15 cellular contexts compared by ENCODE assay signal in the genomic region with DNA sequence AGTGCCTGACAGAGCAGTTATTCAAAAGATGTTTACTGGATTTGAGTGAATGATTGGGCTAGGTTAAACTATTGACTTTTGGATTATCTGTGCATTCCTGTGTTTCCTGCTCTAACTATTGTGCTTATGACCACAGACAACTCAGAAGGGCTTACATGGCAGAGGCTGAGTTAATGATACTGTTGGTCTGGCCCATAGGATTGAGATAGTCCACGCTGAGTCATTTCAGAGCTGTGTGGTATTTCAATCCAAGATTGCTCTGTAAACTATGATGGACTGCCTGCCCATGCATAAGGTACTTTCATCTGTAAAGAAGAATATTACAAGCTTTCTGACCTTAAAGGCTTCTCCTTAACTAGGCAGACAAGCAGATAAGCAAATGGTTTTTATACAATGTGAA. TPM values are rescaled to one million over a fixed set of nuclear protein-coding genes. Genes with fewer than 3 reads are reported as not detected.
DNase-seq lines count a peak whose midpoint lies in the region; ATAC-seq and TF ChIP-seq lines count a peak whose summit lies in the region.
"Had no signal": no experiment of that assay in that cellular context is flagged by ENCODE, and none has a peak within 500 bp of the region (broad histone marks: within the 10 kb centered on the region; RNA-seq: fewer than 3 reads in every experiment).

No MANE protein-coding gene starts in this region.

- H3K27ac ChIP-seq in HEK293 (ENCODE audit: extremely low read depth, low read depth, low read length) (no peak overlapping the region), SJSA1 (peak overlapping the region; percentile 94), lower lobe of right lung (no peak overlapping the region), ascending aorta (no peak overlapping the region)

- peak; percentile 51 for DNase-seq in AG04449 (ENCODE audit: low read depth, low spot score)
- DNase-seq in SJSA1 (ENCODE audit: low read depth in 1 of 2, low spot score in 2 of 2) = peak; percentile 87 to 92
- peak; percentile 24 for DNase-seq in fibroblast of villous mesenchyme (ENCODE audit: low read depth)
- no peak for DNase-seq in NCI-H1092 treated with DMSO at 0.1 percent for 48 hours (lab: John Stamatoyannopoulos, UW)
- DNase-seq in lower lobe of right lung = no peak
- no peak for DNase-seq in ascending aorta (ENCODE audit: low spot score in 2 of 2)
- no peak for DNase-seq in NCI-H69 (lab: John Stamatoyannopoulos, UW)
- DNase-seq: activated CD4-positive, alpha-beta memory T cell treated with anti-CD3 and anti-CD28 coated beads for 36 hours; activated naive CD8-positive, alpha-beta T cell treated with anti-CD3 and anti-CD28 coated beads, Interleukin-2, amount 10 ng/mL, durations not matched to agents 7 days and 5 days; KG1; NCI-H2227 treated with DMSO at 0.1 percent for 48 hours; nucleus accumbens had no signal

- POLR2A ChIA-PET in AG04449 (lab: Yijun Ruan, JAX) = interaction anchor here (1.2 to 1.3 kb wide), 3 partner anchors 50 to 393 kb away, joined by 3 to 4 read pairs (median 4); a partner anchor contains a TSS
- POLR2A ChIA-PET in HEK293 (lab: Yijun Ruan, JAX) = interaction anchor here (0.8 kb wide), 1 partner anchor 90 kb away, joined by 4 read pairs; no protein-coding TSS in a partner anchor

- no peak for ATAC-seq in lower lobe of right lung
- ATAC-seq: left lobe of liver had no signal

- no peaks in the 10 kb centered on the region for H3K9me3 ChIP-seq in HEK293 (ENCODE audit: control insufficient read depth, insufficient read depth, low read depth, low read length)
- H3K9me3 ChIP-seq in SJSA1 (replicated peaks) = no peaks in the 10 kb centered on the region
- no peaks in the 10 kb centered on the region for H3K9me3 ChIP-seq in lower lobe of right lung
- H3K9me3 ChIP-seq in ascending aorta = no peaks in the 10 kb centered on the region

- CTCF ChIA-PET in AG04449 (lab: Yijun Ruan, JAX) = interaction anchor here (1.1 to 1.4 kb wide), 3 partner anchors 49 to 231 kb away, joined by 4 to 5 read pairs (median 4); a partner anchor contains a TSS
- CTCF ChIA-PET in HEK293 (lab: Yijun Ruan, JAX) = interaction anchor here (0.5 to 1.2 kb wide), 3 partner anchors 106 to 1078 kb away, joined by 3 read pairs; no protein-coding TSS in a partner anchor

- no peaks in the 10 kb centered on the region for H3K36me3 ChIP-seq in HEK293 (ENCODE audit: control insufficient read depth in 2 of 2, insufficient read depth in 1 of 2, low read length in 2 of 2)
- no peaks in the 10 kb centered on the region for H3K36me3 ChIP-seq in SJSA1
- no peaks in the 10 kb centered on the region for H3K36me3 ChIP-seq in lower lobe of right lung
- H3K36me3 ChIP-seq in ascending aorta = no peaks in the 10 kb centered on the region

- intact Hi-C loops in lower lobe of right lung (cut with DNase I) (no loop called here), ascending aorta (cut with DNase I) (no loop called here)

- H3K27me3 ChIP-seq in SJSA1 (replicated peaks) (no peaks in the 10 kb centered on the region), lower lobe of right lung (ENCODE audit: low read depth) (no peaks in the 10 kb centered on the region), ascending aorta (no peaks in the 10 kb centered on the region)

- H3K4me3 ChIP-seq in AG04449 (ENCODE audit: low read depth, low read length) = no peak overlapping the region
- no peak overlapping the region for H3K4me3 ChIP-seq in HEK293 (ENCODE audit: low read depth, low read length)
- H3K4me3 ChIP-seq in SJSA1 = no peak overlapping the region
- H3K4me3 ChIP-seq in fibroblast of villous mesenchyme (ENCODE audit: low read depth, low read length) = no peak overlapping the region
- no peak overlapping the region for H3K4me3 ChIP-seq in lower lobe of right lung
- no peak overlapping the region for H3K4me3 ChIP-seq in ascending aorta

- TF ChIP-seq CTCF in AG04449 (IDR thresholded peaks at IDR 0.05; ENCODE audit: insufficient read depth, low read length, missing control alignments) (no peak), HEK293 (tag by site-specific recombination; IDR thresholded peaks at IDR 0.05) (no peak), fibroblast of villous mesenchyme (IDR thresholded peaks at IDR 0.05; ENCODE audit: insufficient read depth, low read depth, low read length) (no peak), lower lobe of right lung (IDR thresholded peaks at IDR 0.05) (no peak), ascending aorta (IDR thresholded peaks at IDR 0.05) (no peak)

- H3K4me1 ChIP-seq in HEK293 (ENCODE audit: control insufficient read depth, insufficient read depth, low read length) (no peaks in the 10 kb centered on the region), SJSA1 (replicated peaks) (peaks cover 56% of the 10 kb centered on the region), lower lobe of right lung (no peaks in the 10 kb centered on the region), ascending aorta (no peaks in the 10 kb centered on the region)

TF ChIP-seq in HEK293, 187 proteins besides CTCF, POLR2A, EP300 and RAD21:
- TF ChIP-seq ZNF274 (IDR thresholded peaks at IDR 0.05; ENCODE audit: low read length) (no peak), ZNF274 (tag by site-specific recombination; IDR thresholded peaks at IDR 0.05; ENCODE audit: borderline replicate concordance) (no peak)
- TF ChIP-seq, protein P1, sequence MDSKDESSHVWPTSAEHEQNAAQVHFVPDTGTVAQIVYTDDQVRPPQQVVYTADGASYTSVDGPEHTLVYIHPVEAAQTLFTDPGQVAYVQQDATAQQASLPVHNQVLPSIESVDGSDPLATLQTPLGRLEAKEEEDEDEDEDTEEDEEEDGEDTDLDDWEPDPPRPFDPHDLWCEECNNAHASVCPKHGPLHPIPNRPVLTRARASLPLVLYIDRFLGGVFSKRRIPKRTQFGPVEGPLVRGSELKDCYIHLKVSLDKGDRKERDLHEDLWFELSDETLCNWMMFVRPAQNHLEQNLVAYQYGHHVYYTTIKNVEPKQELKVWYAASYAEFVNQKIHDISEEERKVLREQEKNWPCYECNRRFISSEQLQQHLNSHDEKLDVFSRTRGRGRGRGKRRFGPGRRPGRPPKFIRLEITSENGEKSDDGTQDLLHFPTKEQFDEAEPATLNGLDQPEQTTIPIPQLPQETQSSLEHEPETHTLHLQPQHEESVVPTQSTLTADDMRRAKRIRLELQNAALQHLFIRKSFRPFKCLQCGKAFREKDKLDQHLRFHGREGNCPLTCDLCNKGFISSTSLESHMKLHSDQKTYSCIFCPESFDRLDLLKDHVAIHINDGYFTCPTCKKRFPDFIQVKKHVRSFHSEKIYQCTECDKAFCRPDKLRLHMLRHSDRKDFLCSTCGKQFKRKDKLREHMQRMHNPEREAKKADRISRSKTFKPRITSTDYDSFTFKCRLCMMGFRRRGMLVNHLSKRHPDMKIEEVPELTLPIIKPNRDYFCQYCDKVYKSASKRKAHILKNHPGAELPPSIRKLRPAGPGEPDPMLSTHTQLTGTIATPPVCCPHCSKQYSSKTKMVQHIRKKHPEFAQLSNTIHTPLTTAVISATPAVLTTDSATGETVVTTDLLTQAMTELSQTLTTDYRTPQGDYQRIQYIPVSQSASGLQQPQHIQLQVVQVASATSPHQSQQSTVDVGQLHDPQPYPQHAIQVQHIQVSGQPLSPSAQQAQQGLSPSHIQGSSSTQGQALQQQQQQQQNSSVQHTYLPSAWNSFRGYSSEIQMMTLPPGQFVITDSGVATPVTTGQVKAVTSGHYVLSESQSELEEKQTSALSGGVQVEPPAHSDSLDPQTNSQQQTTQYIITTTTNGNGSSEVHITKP (tag by site-specific recombination; IDR thresholded peaks at IDR 0.05) = peak; percentile 33; the same call in 1 of the 2 replicates
TF ChIP-seq in HEK293: peak in this region for 1.

RNA-seq across cellular contexts. Expression of a gene that starts 49.1 kb away (rescaled TPM):
- total RNA-seq in SJSA1 (2014; rRNA removed; shearing (Covaris generic)) = 12.9 and 19.0 TPM in 2 replicates
- under 0.01 and 0.64 TPM in 2 replicates for total RNA-seq in fibroblast of villous mesenchyme
- 48.6 TPM for total RNA-seq in lower lobe of right lung
- 128 TPM for total RNA-seq in ascending aorta
- total RNA-seq: activated naive CD8-positive, alpha-beta T cell treated with anti-CD3 and anti-CD28 coated beads, Interleukin-2, amount 10 ng/mL, durations not matched to agents 7 days and 5 days; B cell had no signal

Comparison
In these comparisons a context has a peak if more than half of its experiments do, and no peak if none do; other contexts are left out.
1. DNase-seq: peak in AG04449 (single experiment), SJSA1 (2 of 2) and fibroblast of villous mesenchyme (single experiment); none in NCI-H1092 treated with DMSO at 0.1 percent for 48 hours (single experiment), lower lobe of right lung (single experiment), ascending aorta (0 of 2) and NCI-H69 (single experiment).